ENCODE assay signal across 26 cellular contexts in the genomic region with DNA sequence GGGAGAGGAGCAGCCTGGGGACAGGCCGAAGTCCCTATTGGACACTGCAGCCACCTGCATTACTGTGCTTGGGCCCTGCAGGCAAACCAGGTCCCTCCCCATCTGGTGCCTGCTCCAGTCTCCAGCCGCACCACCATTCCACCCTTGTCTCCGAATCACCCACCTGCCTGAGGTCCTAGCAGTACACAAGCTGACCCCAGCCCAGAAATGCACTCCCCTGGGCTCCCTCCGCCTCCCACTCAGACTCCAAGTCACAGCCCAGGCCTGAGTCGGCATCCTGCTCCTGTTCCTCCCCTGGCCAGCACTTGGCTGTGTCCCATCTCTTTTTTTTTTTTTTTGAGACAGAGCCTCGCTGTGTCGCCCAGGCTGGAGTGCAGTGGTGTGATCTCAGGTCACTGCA. TPM values are rescaled to one million over a fixed set of nuclear protein-coding genes. Genes with fewer than 3 reads are reported as not detected.
DNase-seq lines count a peak whose midpoint lies in the region; ATAC-seq, FAIRE-seq and TF ChIP-seq lines count a peak whose summit lies in the region.
"Had no signal": no experiment of that assay in that cellular context is flagged by ENCODE, and none has a peak within 500 bp of the region (broad histone marks: within the 10 kb centered on the region; RNA-seq: fewer than 3 reads in every experiment).

No MANE protein-coding gene starts in this region.

- no peak overlapping the region for H3K4me3 Mint-ChIP-seq in activated T-helper 2 cell treated with anti-CD3 and anti-CD28 coated beads, Interferon-gamma antibody, Interleukin-2, Interleukin-4, amounts not matched to agents 10 μg/mL and 5 μg/mL and 100 μg/mL, durations not matched to agents 14 hours and 24 hours and 36 hours (ENCODE audit: low read depth)
- H3K4me3 Mint-ChIP-seq in endothelial cell (ENCODE audit: unreplicated experiment), result no peak overlapping the region
- H3K4me3 Mint-ChIP-seq: activated naive CD4-positive, alpha-beta T cell treated with anti-CD3 and anti-CD28 coated beads, Interleukin-2, amount 10 ng/mL, durations not matched to agents 7 days and 5 days; B cell; stimulated activated naive CD8-positive, alpha-beta T cell treated with anti-CD3 and anti-CD28 coated beads, Interleukin-15, amount 100 ng/mL, for 72 hours had no signal

- H3K27ac Mint-ChIP-seq in activated T-helper 2 cell treated with anti-CD3 and anti-CD28 coated beads, Interferon-gamma antibody, Interleukin-2, Interleukin-4, amounts not matched to agents 10 μg/mL and 5 μg/mL and 100 μg/mL, durations not matched to agents 14 hours and 24 hours and 36 hours, result peak overlapping the region; percentile 17
- H3K27ac Mint-ChIP-seq in endothelial cell (ENCODE audit: unreplicated experiment), result no peak overlapping the region
- H3K27ac Mint-ChIP-seq: activated naive CD4-positive, alpha-beta T cell treated with anti-CD3 and anti-CD28 coated beads, Interleukin-2, amount 10 ng/mL, durations not matched to agents 7 days and 5 days; B cell had no signal

- H3K27ac ChIP-seq in left ventricle myocardium inferior (replicated peaks), result peak overlapping the region; percentile 12
- H3K27ac ChIP-seq in HepG2 (ENCODE audit: extremely low read length, insufficient read depth, low read length), result no peak overlapping the region
- H3K27ac ChIP-seq: cardiac muscle cell, gastrocnemius medialis, KMS-11, tibial artery had no signal

- H3K4me2 ChIP-seq in HepG2 (ENCODE audit: low read depth, low read length), result no peak overlapping the region
- H3K4me2 ChIP-seq: KMS-11 had no signal

- no peak overlapping the region for H2AFZ ChIP-seq in HepG2 (ENCODE audit: low read length)

- TF ChIP-seq EP300 in HepG2 (IDR thresholded peaks at IDR 0.05; ENCODE audit: low read depth in 2 of 2, low read length in 2 of 2) (no peak), HepG2 (CRISPR knock-in tag; IDR thresholded peaks at IDR 0.05; ENCODE audit: borderline replicate concordance) (no peak)

- H3K9ac ChIP-seq in HepG2 (ENCODE audit: insufficient read depth, low read depth, low read length), result no peak overlapping the region
- H3K9ac ChIP-seq: KMS-11 had no signal

- CTCF ChIA-PET in HepG2 (lab: Yijun Ruan, JAX; ENCODE audit: low intra/inter-chr PET ratio, low total read pairs), result no interaction called here

- peaks cover 47% of the 10 kb centered on the region for H3K36me3 Mint-ChIP-seq in activated T-helper 2 cell treated with anti-CD3 and anti-CD28 coated beads, Interferon-gamma antibody, Interleukin-2, Interleukin-4, amounts not matched to agents 10 μg/mL and 5 μg/mL and 100 μg/mL, durations not matched to agents 14 hours and 24 hours and 36 hours (ENCODE audit: low read depth)
- peaks cover 5% of the 10 kb centered on the region for H3K36me3 Mint-ChIP-seq in endothelial cell (ENCODE audit: low read depth, unreplicated experiment)

- H3K36me3 ChIP-seq in left ventricle myocardium inferior, result peaks cover 9% of the 10 kb centered on the region
- H3K36me3 ChIP-seq in HepG2 (replicated peaks in 1 of 2; ENCODE audit: control insufficient read depth in 1 of 2, insufficient read depth in 2 of 2, low read length in 2 of 2), result peaks cover 15 to 32% of the 10 kb centered on the region in 2 experiments; a peak in 4 of 5 replicates
- H3K36me3 ChIP-seq: cardiac muscle cell had no signal

- in situ Hi-C loops in HepG2 (cut with HindIII; ENCODE audit: extremely low pct_ligation_motif_present, low pct_unique_long_range_greater_than_20kb), result no loop called here

- TF ChIP-seq CTCF in left ventricle myocardium inferior (IDR thresholded peaks at IDR 0.05; ENCODE audit: borderline replicate concordance), result no peak
- TF ChIP-seq CTCF in HepG2 (CRISPR knock-in tag; IDR thresholded peaks at IDR 0.05), result no peak
- TF ChIP-seq CTCF in endothelial cell (IDR thresholded peaks at IDR 0.05; ENCODE audit: unreplicated experiment), result no peak

- BruUV-seq in HepG2 (replicated peaks; lab: Mats Ljungman, UMichigan), result no TSS peak

- no peaks in the 10 kb centered on the region for H3K9me3 Mint-ChIP-seq in activated T-helper 2 cell treated with anti-CD3 and anti-CD28 coated beads, Interferon-gamma antibody, Interleukin-2, Interleukin-4, amounts not matched to agents 10 μg/mL and 5 μg/mL and 100 μg/mL, durations not matched to agents 14 hours and 24 hours and 36 hours
- H3K9me3 Mint-ChIP-seq in endothelial cell (ENCODE audit: unreplicated experiment), result no peaks in the 10 kb centered on the region
- H3K9me3 Mint-ChIP-seq: activated naive CD4-positive, alpha-beta T cell treated with anti-CD3 and anti-CD28 coated beads, Interleukin-2, amount 10 ng/mL, durations not matched to agents 7 days and 5 days; stimulated activated naive CD8-positive, alpha-beta T cell treated with anti-CD3 and anti-CD28 coated beads, Interleukin-15, amount 100 ng/mL, for 72 hours had no signal

- ATAC-seq in Right ventricle myocardium superior (ENCODE audit: poor library complexity) (no peak), HepG2 (no peak), GM21515 (IDR thresholded peaks at IDR 0.05; ENCODE audit: unreplicated experiment) (no peak)
- ATAC-seq: gastrocnemius medialis; stimulated activated naive CD8-positive, alpha-beta T cell treated with anti-CD3 and anti-CD28 coated beads, Interleukin-15, amount 100 ng/mL, for 72 hours had no signal

- no peak for TF ChIP-seq RAD21 in HepG2 (CRISPR knock-in tag; IDR thresholded peaks at IDR 0.05)

- H3K9me3 ChIP-seq in left ventricle myocardium inferior (replicated peaks) (no peaks in the 10 kb centered on the region), HepG2 (ENCODE audit: low read length) (no peaks in the 10 kb centered on the region)
- H3K9me3 ChIP-seq: gastrocnemius medialis, tibial artery had no signal

- intact Hi-C loops in left ventricle myocardium inferior (cut with micrococcal nuclease) (no loop called here), Right ventricle myocardium superior (cut with DNase I) (no loop called here), HepG2 (cut with micrococcal nuclease; ENCODE audit: unreplicated experiment) (no loop called here)
- intact Hi-C loops in activated T-helper 2 cell treated with anti-CD3 and anti-CD28 coated beads, Interferon-gamma antibody, Interleukin-2, Interleukin-4, amounts not matched to agents 10 μg/mL and 5 μg/mL and 100 μg/mL, durations not matched to agents 14 hours and 24 hours and 36 hours (cut with micrococcal nuclease), result no loop called here

- FAIRE-seq in HepG2 (lab: Jason Lieb, UNC), result no peak
- FAIRE-seq: endometrium, HTR-8/SVneo had no signal

- H3K27me3 ChIP-seq in left ventricle myocardium inferior (ENCODE audit: low read depth) (no peaks in the 10 kb centered on the region), HepG2 (ENCODE audit: control insufficient read depth in 1 of 2, insufficient read depth in 2 of 2, low read length in 2 of 2) (no peaks in the 10 kb centered on the region)
- H3K27me3 ChIP-seq: cardiac muscle cell, gastrocnemius medialis, tibial artery had no signal

- no peaks in the 10 kb centered on the region for H4K20me1 ChIP-seq in HepG2 (ENCODE audit: insufficient read depth, low read length)

- H3K27me3 Mint-ChIP-seq in activated T-helper 2 cell treated with anti-CD3 and anti-CD28 coated beads, Interferon-gamma antibody, Interleukin-2, Interleukin-4, amounts not matched to agents 10 μg/mL and 5 μg/mL and 100 μg/mL, durations not matched to agents 14 hours and 24 hours and 36 hours (ENCODE audit: low read depth), result no peaks in the 10 kb centered on the region
- H3K27me3 Mint-ChIP-seq in endothelial cell (ENCODE audit: unreplicated experiment), result peaks cover 12% of the 10 kb centered on the region
- H3K27me3 Mint-ChIP-seq: activated naive CD4-positive, alpha-beta T cell treated with anti-CD3 and anti-CD28 coated beads, Interleukin-2, amount 10 ng/mL, durations not matched to agents 7 days and 5 days; B cell; stimulated activated naive CD8-positive, alpha-beta T cell treated with anti-CD3 and anti-CD28 coated beads, Interleukin-15, amount 100 ng/mL, for 72 hours had no signal

- POLR2A ChIA-PET in HepG2 (lab: Yijun Ruan, JAX), result interaction anchor here (0.7 to 2.6 kb wide), 3 partner anchors 18 to 58 kb away, joined by 5 to 8 read pairs (median 7); partner anchors contain the start of genes TRIM47 and WBP2

- 97% methylated on average over 7 of the region's 7 CpGs for WGBS in HepG2 (ENCODE audit: low lambda C conversion rate)

- peaks cover 18% of the 10 kb centered on the region for H3K4me1 Mint-ChIP-seq in activated T-helper 2 cell treated with anti-CD3 and anti-CD28 coated beads, Interferon-gamma antibody, Interleukin-2, Interleukin-4, amounts not matched to agents 10 μg/mL and 5 μg/mL and 100 μg/mL, durations not matched to agents 14 hours and 24 hours and 36 hours (ENCODE audit: low read depth)
- H3K4me1 Mint-ChIP-seq in endothelial cell (ENCODE audit: unreplicated experiment), result peaks cover 6% of the 10 kb centered on the region

- no peak overlapping the region for H3K4me3 ChIP-seq in left ventricle myocardium inferior
- H3K4me3 ChIP-seq in HepG2 (replicated peaks in 1 of 3; ENCODE audit: insufficient read depth in 1 of 3, low read depth in 2 of 3, low read length in 3 of 3), result no peak overlapping the region
- H3K4me3 ChIP-seq: cardiac muscle cell, gastrocnemius medialis, tibial artery had no signal

- no peak for TF ChIP-seq POLR2A in HepG2 (IDR thresholded peaks at IDR 0.05; ENCODE audit: insufficient read depth in 1 of 2, low read depth in 2 of 2, low read length in 2 of 2)

- peaks cover 21% of the 10 kb centered on the region for H3K4me1 ChIP-seq in left ventricle myocardium inferior
- H3K4me1 ChIP-seq in HepG2 (ENCODE audit: insufficient read depth, low read length), result peaks cover under 1% of the 10 kb centered on the region; the same call in 1 of the 2 replicates
- H3K4me1 ChIP-seq: gastrocnemius medialis had no signal

- DNase-seq in left ventricle myocardium inferior (no peak), Right ventricle myocardium superior (no peak), HepG2 (ENCODE audit: low spot score) (no peak), NCI-H82 (lab: John Stamatoyannopoulos, UW) (no peak), endothelial cell (ENCODE audit: low spot score) (no peak), NCI-H1694 (lab: John Stamatoyannopoulos, UW) (no peak)
- no peak for DNase-seq in activated T-helper 2 cell treated with anti-CD3 and anti-CD28 coated beads, Interferon-gamma antibody, Interleukin-2, Interleukin-4, amounts not matched to agents 10 μg/mL and 5 μg/mL and 100 μg/mL, durations not matched to agents 14 hours and 24 hours and 36 hours (ENCODE audit: low spot score)
- DNase-seq: activated CD4-positive, alpha-beta T cell treated with anti-CD3 and anti-CD28 coated beads for 1 hour; activated CD8-positive, alpha-beta memory T cell treated with anti-CD3 and anti-CD28 coated beads for 24 hours; activated naive CD4-positive, alpha-beta T cell treated with anti-CD3 and anti-CD28 coated beads, Interleukin-2, amount 10 ng/mL, durations not matched to agents 7 days and 5 days; anterior cingulate cortex; cortex of kidney; DMS79 treated with DMSO at 0.1 percent for 48 hours; gastrocnemius medialis; HCEC 1CT; mesenchymal stem cell; NCI-H1417 treated with DMSO at 0.1 percent for 48 hours; OCI-M1; stimulated activated naive CD8-positive, alpha-beta T cell treated with anti-CD3 and anti-CD28 coated beads, Interleukin-15, amount 100 ng/mL, for 72 hours; tibial artery had no signal

- no peaks in the 10 kb centered on the region for H3K79me2 ChIP-seq in HepG2 (ENCODE audit: insufficient read depth, low read length)

RNA-seq across cellular contexts. Expression of gene UNC13D, which starts 6.3 kb away (rescaled TPM):
- total RNA-seq in left ventricle myocardium inferior, result 13.3 TPM
- total RNA-seq in Right ventricle myocardium superior, result 10.6 TPM
- 165 and 175 TPM in 2 replicates for total RNA-seq in activated T-helper 2 cell treated with anti-CD3 and anti-CD28 coated beads, Interferon-gamma antibody, Interleukin-2, Interleukin-4, amounts not matched to agents 10 μg/mL and 5 μg/mL and 100 μg/mL, durations not matched to agents 14 hours and 24 hours and 36 hours
- 27.2 and 42.7 TPM in 2 replicates for total RNA-seq in HepG2 (2016; rRNA removed; fragmentation: Illumina TruSeq; extraction: Trizol)
- total RNA-seq in HepG2 (2016; cell fraction: cytosol; rRNA removed; fragmentation: Illumina TruSeq; extraction: Trizol; ENCODE audit: low read depth), result 14.5 and 15.7 TPM in 2 replicates
- 22.9 and 43.4 TPM in 2 replicates for total RNA-seq in HepG2 (2016; cell fraction: insoluble cytoplasmic fraction; rRNA removed; fragmentation: Illumina TruSeq; extraction: Trizol)
- 23.8 and 27.2 TPM in 2 replicates for total RNA-seq in HepG2 (2016; cell fraction: membrane; rRNA removed; fragmentation: Illumina TruSeq; extraction: Trizol)
- 38.7 and 48.5 TPM in 2 replicates for total RNA-seq in HepG2 (2016; cell fraction: nucleus; rRNA removed; fragmentation: Illumina TruSeq; extraction: Trizol)
- polyA plus RNA-seq in HepG2 (2011; rRNA removed), result 29.7 and 40.0 TPM in 2 replicates
- polyA plus RNA-seq in HepG2 (2011; cell fraction: cytosol; rRNA removed), result 7.5 and 12.9 TPM in 2 replicates
- polyA plus RNA-seq in HepG2 (2011; cell fraction: nucleus; rRNA removed), result 244 and 327 TPM in 2 replicates
- polyA plus RNA-seq in HepG2 (2012), result 21.7 and 27.3 TPM in 2 replicates
- 6.0 and 6.9 TPM in 2 replicates for polyA plus RNA-seq in HepG2 (2016; cell fraction: cytosol; fragmentation: Illumina TruSeq; extraction: Trizol; ENCODE audit: low read depth)
- polyA plus RNA-seq in HepG2 (2016; cell fraction: insoluble cytoplasmic fraction; fragmentation: Illumina TruSeq; extraction: Trizol; ENCODE audit: low read depth), result 21.6 and 29.9 TPM in 2 replicates
- 17.3 and 18.9 TPM in 2 replicates for polyA plus RNA-seq in HepG2 (2016; cell fraction: membrane; fragmentation: Illumina TruSeq; extraction: Trizol; ENCODE audit: low read depth)
- polyA plus RNA-seq in HepG2 (2016; cell fraction: nucleus; fragmentation: Illumina TruSeq; extraction: Trizol; ENCODE audit: insufficient read depth, low read depth), result 126 and 127 TPM in 2 replicates
- 76.6 and 82.7 TPM in 2 replicates for polyA minus RNA-seq in HepG2 (2011; rRNA and poly(A)+ RNA removed; ENCODE audit: low replicate concordance)
- 20.3 and 24.5 TPM in 2 replicates for polyA minus RNA-seq in HepG2 (2011; cell fraction: cytosol; rRNA and poly(A)+ RNA removed)
- 59.1 and 68.5 TPM in 2 replicates for polyA minus RNA-seq in HepG2 (2011; cell fraction: nucleus; rRNA and poly(A)+ RNA removed)
- total RNA-seq in endothelial cell (ENCODE audit: unreplicated experiment), result 11.5 TPM

RNA-seq across cellular contexts. Expression of gene WBP2, which starts 17.2 kb away (rescaled TPM):
- 144 TPM for total RNA-seq in left ventricle myocardium inferior
- total RNA-seq in Right ventricle myocardium superior, result 145 TPM
- total RNA-seq in activated T-helper 2 cell treated with anti-CD3 and anti-CD28 coated beads, Interferon-gamma antibody, Interleukin-2, Interleukin-4, amounts not matched to agents 10 μg/mL and 5 μg/mL and 100 μg/mL, durations not matched to agents 14 hours and 24 hours and 36 hours, result 79.3 and 80.7 TPM in 2 replicates
- 28.2 and 29.2 TPM in 2 replicates for total RNA-seq in HepG2 (2016; rRNA removed; fragmentation: Illumina TruSeq; extraction: Trizol)
- total RNA-seq in HepG2 (2016; cell fraction: cytosol; rRNA removed; fragmentation: Illumina TruSeq; extraction: Trizol; ENCODE audit: low read depth), result 15.4 and 19.3 TPM in 2 replicates
- 23.5 and 33.2 TPM in 2 replicates for total RNA-seq in HepG2 (2016; cell fraction: insoluble cytoplasmic fraction; rRNA removed; fragmentation: Illumina TruSeq; extraction: Trizol)
- total RNA-seq in HepG2 (2016; cell fraction: membrane; rRNA removed; fragmentation: Illumina TruSeq; extraction: Trizol), result 22.1 and 25.3 TPM in 2 replicates
- 17.9 and 23.5 TPM in 2 replicates for total RNA-seq in HepG2 (2016; cell fraction: nucleus; rRNA removed; fragmentation: Illumina TruSeq; extraction: Trizol)
- 29.5 and 34.6 TPM in 2 replicates for polyA plus RNA-seq in HepG2 (2011; rRNA removed)
- 24.9 and 26.1 TPM in 2 replicates for polyA plus RNA-seq in HepG2 (2011; cell fraction: cytosol; rRNA removed)
- 77.1 and 77.4 TPM in 2 replicates for polyA plus RNA-seq in HepG2 (2011; cell fraction: nucleus; rRNA removed)
- polyA plus RNA-seq in HepG2 (2012), result 95.2 and 97.1 TPM in 2 replicates
- polyA plus RNA-seq in HepG2 (2016; cell fraction: cytosol; fragmentation: Illumina TruSeq; extraction: Trizol; ENCODE audit: low read depth), result 14.4 and 17.2 TPM in 2 replicates
- polyA plus RNA-seq in HepG2 (2016; cell fraction: insoluble cytoplasmic fraction; fragmentation: Illumina TruSeq; extraction: Trizol; ENCODE audit: low read depth), result 51.6 and 76.7 TPM in 2 replicates
- polyA plus RNA-seq in HepG2 (2016; cell fraction: membrane; fragmentation: Illumina TruSeq; extraction: Trizol; ENCODE audit: low read depth), result 27.3 and 29.7 TPM in 2 replicates
- polyA plus RNA-seq in HepG2 (2016; cell fraction: nucleus; fragmentation: Illumina TruSeq; extraction: Trizol; ENCODE audit: insufficient read depth, low read depth), result 87.1 and 89.4 TPM in 2 replicates
- polyA minus RNA-seq in HepG2 (2011; rRNA and poly(A)+ RNA removed; ENCODE audit: low replicate concordance), result 39.8 and 42.3 TPM in 2 replicates
- 35.5 and 39.9 TPM in 2 replicates for polyA minus RNA-seq in HepG2 (2011; cell fraction: cytosol; rRNA and poly(A)+ RNA removed)
- 30.1 and 38.2 TPM in 2 replicates for polyA minus RNA-seq in HepG2 (2011; cell fraction: nucleus; rRNA and poly(A)+ RNA removed)
- 69.6 TPM for total RNA-seq in endothelial cell (ENCODE audit: unreplicated experiment)

RNA-seq across cellular contexts. Expression of gene TRIM47, which starts 40.5 kb away (rescaled TPM):
- total RNA-seq in left ventricle myocardium inferior, result 27.5 TPM
- total RNA-seq in Right ventricle myocardium superior, result 33.4 TPM
- 22.5 and 24.5 TPM in 2 replicates for total RNA-seq in activated T-helper 2 cell treated with anti-CD3 and anti-CD28 coated beads, Interferon-gamma antibody, Interleukin-2, Interleukin-4, amounts not matched to agents 10 μg/mL and 5 μg/mL and 100 μg/mL, durations not matched to agents 14 hours and 24 hours and 36 hours
- 59.7 and 82.0 TPM in 2 replicates for total RNA-seq in HepG2 (2016; rRNA removed; fragmentation: Illumina TruSeq; extraction: Trizol)
- total RNA-seq in HepG2 (2016; cell fraction: cytosol; rRNA removed; fragmentation: Illumina TruSeq; extraction: Trizol; ENCODE audit: low read depth), result 24.8 and 27.6 TPM in 2 replicates
- total RNA-seq in HepG2 (2016; cell fraction: insoluble cytoplasmic fraction; rRNA removed; fragmentation: Illumina TruSeq; extraction: Trizol), result 52.0 and 87.1 TPM in 2 replicates
- 34.8 and 37.7 TPM in 2 replicates for total RNA-seq in HepG2 (2016; cell fraction: membrane; rRNA removed; fragmentation: Illumina TruSeq; extraction: Trizol)
- 65.7 and 73.6 TPM in 2 replicates for total RNA-seq in HepG2 (2016; cell fraction: nucleus; rRNA removed; fragmentation: Illumina TruSeq; extraction: Trizol)
- 33.5 and 45.8 TPM in 2 replicates for polyA plus RNA-seq in HepG2 (2011; rRNA removed)
- 29.2 and 33.8 TPM in 2 replicates for polyA plus RNA-seq in HepG2 (2011; cell fraction: cytosol; rRNA removed)
- 126 and 158 TPM in 2 replicates for polyA plus RNA-seq in HepG2 (2011; cell fraction: nucleus; rRNA removed)
- polyA plus RNA-seq in HepG2 (2012), result 46.3 and 58.3 TPM in 2 replicates
- polyA plus RNA-seq in HepG2 (2016; cell fraction: cytosol; fragmentation: Illumina TruSeq; extraction: Trizol; ENCODE audit: low read depth), result 11.8 and 13.6 TPM in 2 replicates
- polyA plus RNA-seq in HepG2 (2016; cell fraction: insoluble cytoplasmic fraction; fragmentation: Illumina TruSeq; extraction: Trizol; ENCODE audit: low read depth), result 67.4 and 93.5 TPM in 2 replicates
- polyA plus RNA-seq in HepG2 (2016; cell fraction: membrane; fragmentation: Illumina TruSeq; extraction: Trizol; ENCODE audit: low read depth), result 24.7 and 30.6 TPM in 2 replicates
- 129 and 138 TPM in 2 replicates for polyA plus RNA-seq in HepG2 (2016; cell fraction: nucleus; fragmentation: Illumina TruSeq; extraction: Trizol; ENCODE audit: insufficient read depth, low read depth)
- polyA minus RNA-seq in HepG2 (2011; rRNA and poly(A)+ RNA removed; ENCODE audit: low replicate concordance), result 24.4 and 64.0 TPM in 2 replicates
- 30.4 and 41.4 TPM in 2 replicates for polyA minus RNA-seq in HepG2 (2011; cell fraction: cytosol; rRNA and poly(A)+ RNA removed)
- 31.9 and 40.8 TPM in 2 replicates for polyA minus RNA-seq in HepG2 (2011; cell fraction: nucleus; rRNA and poly(A)+ RNA removed)
- 4.4 TPM for total RNA-seq in endothelial cell (ENCODE audit: unreplicated experiment)

RNA-seq across cellular contexts. Expression of gene UNK, which starts 53.3 kb away (rescaled TPM):
- total RNA-seq in left ventricle myocardium inferior (14.7 TPM), Right ventricle myocardium superior (14.3 TPM), HepG2 (2016; rRNA removed; fragmentation: Illumina TruSeq; extraction: Trizol) (28.6 and 33.0 TPM in 2 replicates), endothelial cell (ENCODE audit: unreplicated experiment) (28.8 TPM)
- total RNA-seq in activated T-helper 2 cell treated with anti-CD3 and anti-CD28 coated beads, Interferon-gamma antibody, Interleukin-2, Interleukin-4, amounts not matched to agents 10 μg/mL and 5 μg/mL and 100 μg/mL, durations not matched to agents 14 hours and 24 hours and 36 hours, result 26.8 and 30.1 TPM in 2 replicates
- 37.2 and 44.0 TPM in 2 replicates for total RNA-seq in HepG2 (2016; cell fraction: cytosol; rRNA removed; fragmentation: Illumina TruSeq; extraction: Trizol; ENCODE audit: low read depth)
- total RNA-seq in HepG2 (2016; cell fraction: insoluble cytoplasmic fraction; rRNA removed; fragmentation: Illumina TruSeq; extraction: Trizol), result 21.2 and 33.0 TPM in 2 replicates
- total RNA-seq in HepG2 (2016; cell fraction: membrane; rRNA removed; fragmentation: Illumina TruSeq; extraction: Trizol), result 58.6 and 59.5 TPM in 2 replicates
- total RNA-seq in HepG2 (2016; cell fraction: nucleus; rRNA removed; fragmentation: Illumina TruSeq; extraction: Trizol), result 38.6 and 43.6 TPM in 2 replicates
- polyA plus RNA-seq in HepG2 (2011; rRNA removed), result 30.7 and 31.6 TPM in 2 replicates
- polyA plus RNA-seq in HepG2 (2011; cell fraction: cytosol; rRNA removed), result 18.7 and 21.7 TPM in 2 replicates
- 50.0 and 56.4 TPM in 2 replicates for polyA plus RNA-seq in HepG2 (2011; cell fraction: nucleus; rRNA removed)
- 20.8 and 23.9 TPM in 2 replicates for polyA plus RNA-seq in HepG2 (2012)
- polyA plus RNA-seq in HepG2 (2016; cell fraction: cytosol; fragmentation: Illumina TruSeq; extraction: Trizol; ENCODE audit: low read depth), result 55.3 and 62.7 TPM in 2 replicates
- polyA plus RNA-seq in HepG2 (2016; cell fraction: insoluble cytoplasmic fraction; fragmentation: Illumina TruSeq; extraction: Trizol; ENCODE audit: low read depth), result 28.7 and 35.1 TPM in 2 replicates
- polyA plus RNA-seq in HepG2 (2016; cell fraction: membrane; fragmentation: Illumina TruSeq; extraction: Trizol; ENCODE audit: low read depth), result 64.7 and 69.9 TPM in 2 replicates
- 52.8 and 60.0 TPM in 2 replicates for polyA plus RNA-seq in HepG2 (2016; cell fraction: nucleus; fragmentation: Illumina TruSeq; extraction: Trizol; ENCODE audit: insufficient read depth, low read depth)
- 24.3 and 28.1 TPM in 2 replicates for polyA minus RNA-seq in HepG2 (2011; rRNA and poly(A)+ RNA removed; ENCODE audit: low replicate concordance)
- 10.4 and 14.9 TPM in 2 replicates for polyA minus RNA-seq in HepG2 (2011; cell fraction: cytosol; rRNA and poly(A)+ RNA removed)
- 78.9 and 91.3 TPM in 2 replicates for polyA minus RNA-seq in HepG2 (2011; cell fraction: nucleus; rRNA and poly(A)+ RNA removed)

RNA-seq across cellular contexts. Expression of gene TRIM65, which starts 58.9 kb away (rescaled TPM):
- total RNA-seq in left ventricle myocardium inferior (10.2 TPM), Right ventricle myocardium superior (9.1 TPM), HepG2 (2016; rRNA removed; fragmentation: Illumina TruSeq; extraction: Trizol) (22.4 and 24.6 TPM in 2 replicates), endothelial cell (ENCODE audit: unreplicated experiment) (14.1 TPM)
- 42.8 and 45.6 TPM in 2 replicates for total RNA-seq in activated T-helper 2 cell treated with anti-CD3 and anti-CD28 coated beads, Interferon-gamma antibody, Interleukin-2, Interleukin-4, amounts not matched to agents 10 μg/mL and 5 μg/mL and 100 μg/mL, durations not matched to agents 14 hours and 24 hours and 36 hours
- 3.6 and 3.8 TPM in 2 replicates for total RNA-seq in HepG2 (2016; cell fraction: cytosol; rRNA removed; fragmentation: Illumina TruSeq; extraction: Trizol; ENCODE audit: low read depth)
- 23.0 and 23.6 TPM in 2 replicates for total RNA-seq in HepG2 (2016; cell fraction: insoluble cytoplasmic fraction; rRNA removed; fragmentation: Illumina TruSeq; extraction: Trizol)
- total RNA-seq in HepG2 (2016; cell fraction: membrane; rRNA removed; fragmentation: Illumina TruSeq; extraction: Trizol), result 8.9 and 9.0 TPM in 2 replicates
- 11.5 and 14.9 TPM in 2 replicates for total RNA-seq in HepG2 (2016; cell fraction: nucleus; rRNA removed; fragmentation: Illumina TruSeq; extraction: Trizol)
- 10.3 and 15.2 TPM in 2 replicates for polyA plus RNA-seq in HepG2 (2011; rRNA removed)
- polyA plus RNA-seq in HepG2 (2011; cell fraction: cytosol; rRNA removed), result 10.5 and 11.9 TPM in 2 replicates
- 14.3 and 15.6 TPM in 2 replicates for polyA plus RNA-seq in HepG2 (2011; cell fraction: nucleus; rRNA removed)
- 9.0 and 10.3 TPM in 2 replicates for polyA plus RNA-seq in HepG2 (2012)
- polyA plus RNA-seq in HepG2 (2016; cell fraction: cytosol; fragmentation: Illumina TruSeq; extraction: Trizol; ENCODE audit: low read depth), result 2.4 and 2.5 TPM in 2 replicates
- 18.6 and 20.0 TPM in 2 replicates for polyA plus RNA-seq in HepG2 (2016; cell fraction: insoluble cytoplasmic fraction; fragmentation: Illumina TruSeq; extraction: Trizol; ENCODE audit: low read depth)
- 5.1 and 5.7 TPM in 2 replicates for polyA plus RNA-seq in HepG2 (2016; cell fraction: membrane; fragmentation: Illumina TruSeq; extraction: Trizol; ENCODE audit: low read depth)
- 31.5 and 31.7 TPM in 2 replicates for polyA plus RNA-seq in HepG2 (2016; cell fraction: nucleus; fragmentation: Illumina TruSeq; extraction: Trizol; ENCODE audit: insufficient read depth, low read depth)
- 13.4 and 15.0 TPM in 2 replicates for polyA minus RNA-seq in HepG2 (2011; rRNA and poly(A)+ RNA removed; ENCODE audit: low replicate concordance)
- 8.8 and 8.9 TPM in 2 replicates for polyA minus RNA-seq in HepG2 (2011; cell fraction: cytosol; rRNA and poly(A)+ RNA removed)
- 4.0 and 5.3 TPM in 2 replicates for polyA minus RNA-seq in HepG2 (2011; cell fraction: nucleus; rRNA and poly(A)+ RNA removed)
